In genomic region chr17:71934520-71934919, GRCh38 we compare ENCODE assay signal across 16 cellular contexts.
DNase-seq lines count a peak whose midpoint lies in the region; ATAC-seq, FAIRE-seq and TF ChIP-seq lines count a peak whose summit lies in the region.
"Had no signal": no experiment of that assay in that cellular context is flagged by ENCODE, and none has a peak within 500 bp of the region (broad histone marks: within the 10 kb centered on the region; RNA-seq: fewer than 3 reads in every experiment).

No MANE protein-coding gene starts in this region.

- no TSS peak for BruUV-seq in Calu3 (replicated peaks; lab: Mats Ljungman, UMichigan)

- FAIRE-seq in frontal cortex (lab: Jason Lieb, UNC) = no peak
- FAIRE-seq: G401.6, GM12891, H54 had no signal

- H3K36me3 Mint-ChIP-seq in Calu3 (ENCODE audit: insufficient read depth, unreplicated experiment) = no peaks in the 10 kb centered on the region

- H3K9me3 Mint-ChIP-seq in Calu3 (ENCODE audit: low read depth, unreplicated experiment) = no peaks in the 10 kb centered on the region

- H3K4me3 Mint-ChIP-seq in Calu3 (ENCODE audit: low read depth, unreplicated experiment) = no peak overlapping the region
- H3K4me3 Mint-ChIP-seq: CD4-positive, alpha-beta T cell had no signal

- CTCF ChIA-PET in Calu3 (lab: Charles Lee) (no interaction called here), RWPE1 (lab: Yijun Ruan, JAX) (no interaction called here)

- intact Hi-C loops in Calu3 (cut with micrococcal nuclease; ENCODE audit: unreplicated experiment) = no loop called here

- DNase-seq in Calu3 (peak; percentile 10), RWPE1 (ENCODE audit: low spot score) (peak; percentile 18), epithelial cell of esophagus (ENCODE audit: low read depth) (peak; percentile 76), renal cortical epithelial cell (ENCODE audit: low read depth) (peak; percentile 32), frontal cortex (ENCODE audit: low spot score in 2 of 2) (no peak)
- DNase-seq: 8988T; CD4-positive, alpha-beta T cell; DMS79; IMR-90; KBM-7 had no signal

- POLR2A ChIA-PET in RWPE1 (lab: Yijun Ruan, JAX; ENCODE audit: low non-redundant PET) = no interaction called here

- peaks cover 30% of the 10 kb centered on the region for H3K4me1 Mint-ChIP-seq in Calu3 (ENCODE audit: low read depth, unreplicated experiment)

- H3K4me3 ChIP-seq in epithelial cell of esophagus (ENCODE audit: low read length) = no peak overlapping the region
- H3K4me3 ChIP-seq: BLaER1 treated with 17β-estradiol and CSF1 and Interleukin-3, amounts not matched to agents 10 nM and 100 nM had no signal

- ATAC-seq in HG02884 (IDR thresholded peaks at IDR 0.05; ENCODE audit: unreplicated experiment) (no peak), esophagus mucosa (no peak)

- H3K27ac Mint-ChIP-seq in Calu3 (ENCODE audit: unreplicated experiment) = no peak overlapping the region
- H3K27ac Mint-ChIP-seq: CD4-positive, alpha-beta T cell had no signal

- TF ChIP-seq CTCF in Calu3 (IDR thresholded peaks at IDR 0.05; ENCODE audit: unreplicated experiment) (no peak), RWPE1 (conservative IDR thresholded peaks at IDR 0.05; ENCODE audit: low read depth) (no peak), epithelial cell of esophagus (IDR thresholded peaks at IDR 0.05; ENCODE audit: insufficient read depth, low read depth, low read length, missing control alignments) (no peak)

- H3K27ac ChIP-seq in RWPE1 = no peak overlapping the region
- H3K27ac ChIP-seq: BLaER1 treated with 17β-estradiol and CSF1 and Interleukin-3, amounts not matched to agents 10 nM and 100 nM had no signal

- no peaks in the 10 kb centered on the region for H3K27me3 Mint-ChIP-seq in Calu3 (ENCODE audit: unreplicated experiment)
- H3K27me3 Mint-ChIP-seq: CD4-positive, alpha-beta T cell had no signal

Comparison
In these comparisons a context has a peak if more than half of its experiments do, and no peak if none do; other contexts are left out.
1. DNase-seq: peak in Calu3 (single experiment), RWPE1 (single experiment), epithelial cell of esophagus (single experiment) and renal cortical epithelial cell (single experiment); none in frontal cortex (0 of 2).